ENCODE assay signal across 8 cellular contexts in genomic region chr9:130578865-130579737, GRCh38. TPM values are rescaled to one million over a fixed set of nuclear protein-coding genes. Genes with fewer than 3 reads are reported as not detected.
DNase-seq lines count a peak whose midpoint lies in the region; ATAC-seq and TF ChIP-seq lines count a peak whose summit lies in the region.

FUBP3 (plus strand) TSS chr9:130579577; CDS start chr9:130579681, 104 bp downstream.

- DNase-seq in GM13977 (ENCODE audit: low spot score) (peak; percentile 99), NCI-H187 (lab: John Stamatoyannopoulos, UW) (peak; percentile 69 to 75), T-helper 2 cell (peak; percentile 69 to 93 (median 80)), right atrium auricular region (ENCODE audit: low spot score) (peak; percentile 93), putamen (ENCODE audit: low spot score) (peak; percentile 93), uterus (peak; percentile 90 to 92)

- H3K4me1 ChIP-seq in right atrium auricular region, result peaks cover 0 to 37% of the 10 kb centered on the region in 2 donors
- no peaks in the 10 kb centered on the region for H3K4me1 ChIP-seq in uterus

- intact Hi-C loops in uterus (cut with DNase I; ENCODE audit: low total_unique reads), result no loop called here

- TF ChIP-seq CTCF in GM13977 (IDR thresholded peaks at IDR 0.05; ENCODE audit: extremely low read depth, insufficient read depth, missing control alignments), result no peak
- no peak for TF ChIP-seq CTCF in right atrium auricular region (IDR thresholded peaks at IDR 0.05)
- TF ChIP-seq CTCF in uterus (IDR thresholded peaks at IDR 0.05), result peak in 1 of 4 experiments; percentile 9

- no peaks in the 10 kb centered on the region for H3K9me3 ChIP-seq in right atrium auricular region
- H3K9me3 ChIP-seq in uterus, result no peaks in the 10 kb centered on the region

- TF ChIP-seq POLR2A in uterus (IDR thresholded peaks at IDR 0.05), result peak; percentile 53 to 88

- peak; percentile 94 for ATAC-seq in HG02885 (IDR thresholded peaks at IDR 0.05; ENCODE audit: poor library complexity, unreplicated experiment)

- H3K27me3 ChIP-seq in right atrium auricular region, result no peaks in the 10 kb centered on the region
- H3K27me3 ChIP-seq in uterus, result no peaks in the 10 kb centered on the region

- peak within 1 kb of the TSS; percentile 88 for H3K27ac ChIP-seq in angular gyrus (ENCODE audit: low read depth, low read length)
- H3K27ac ChIP-seq in right atrium auricular region, result peak within 1 kb of the TSS; percentile 90 to 98
- H3K27ac ChIP-seq in uterus, result peak within 1 kb of the TSS; percentile 80 to 88

- H3K4me3 ChIP-seq in right atrium auricular region (peak within 1 kb of the TSS; percentile 98 to 100), uterus (peak within 1 kb of the TSS; percentile 84 to 93)

- no peaks in the 10 kb centered on the region for H3K36me3 ChIP-seq in right atrium auricular region
- H3K36me3 ChIP-seq in uterus, result no peaks in the 10 kb centered on the region

- in situ Hi-C loops in GM13977 (cut with MboI; ENCODE audit: low pct_unique_long_range_greater_than_20kb, low sequenced_read_pairs, unreplicated experiment), result no loop called here

RNA-seq across cellular contexts. Expression of gene FUBP3, which starts in this region (rescaled TPM):
- 10 to 100 TPM; 21.1 to 24.8 TPM for total RNA-seq in right atrium auricular region
- total RNA-seq in uterus, result 10 to 100 TPM; 22.4 to 65.6 (median 38.6) TPM

Comparison
In these comparisons a context has a peak if more than half of its experiments do, and no peak if none do; other contexts are left out.
1. Peak in every context shown above with its lines: DNase-seq, ATAC-seq, H3K4me3 ChIP-seq and H3K27ac ChIP-seq.